ENCODE assay signal across 27 cellular contexts in the genomic region with DNA sequence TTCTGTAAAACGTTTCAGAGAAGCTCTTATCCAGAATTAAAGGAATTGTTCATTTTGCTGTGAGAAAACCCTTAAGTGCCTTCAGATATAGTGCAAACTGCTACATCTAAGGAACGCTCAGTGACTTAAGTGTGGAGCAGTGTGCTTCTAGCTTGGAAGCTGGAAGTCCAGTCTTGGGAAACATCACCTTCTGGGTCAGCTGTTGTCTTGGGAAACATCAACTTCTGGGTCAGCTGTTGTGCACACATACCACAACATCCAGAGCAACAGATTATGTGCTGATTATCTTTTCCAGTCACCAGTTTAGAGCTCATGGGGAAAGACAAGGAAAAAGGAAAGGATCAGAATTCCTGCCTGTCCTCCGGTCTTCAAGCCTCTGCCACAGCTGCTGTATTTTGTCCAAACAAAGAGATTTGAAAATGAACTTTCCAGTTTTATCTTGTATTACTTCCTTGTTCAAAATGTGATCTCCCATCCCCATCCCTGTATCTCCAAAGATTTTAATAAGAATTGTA.
"Had no signal": no experiment of that assay in that cellular context is flagged by ENCODE, and none has a peak within 500 bp of the region (broad histone marks: within the 10 kb centered on the region; RNA-seq: fewer than 3 reads in every experiment).

No MANE protein-coding gene starts in this region.

- H3K9me3 ChIP-seq: left lung, lower lobe of right lung, neutrophil, sigmoid colon, stomach, thoracic aorta, tibial artery, upper lobe of right lung had no signal

- H3K36me3 ChIP-seq: left lung, lower lobe of right lung, neural progenitor cell, neutrophil, sigmoid colon, stomach, thoracic aorta, tibial artery, upper lobe of right lung had no signal

- ATAC-seq: left colon; left lung; lower lobe of right lung; natural killer cell; right cardiac atrium; stimulated activated naive B cell treated with anti-CD40 and anti-IgM and Interleukin-4, amounts not matched to agents 10 μg/mL and 1 μg/mL and 100 μg/mL, for 72 hours; stimulated activated naive CD8-positive, alpha-beta T cell treated with anti-CD3 and anti-CD28 coated beads, Interleukin-15, Interleukin-2, amounts not matched to agents 100 U/mL and 50 U/mL, for 24 hours; upper lobe of right lung had no signal

- H3K4me3 ChIP-seq: left lung, lower lobe of right lung, neural progenitor cell, sigmoid colon, smooth muscle cell, stomach, thoracic aorta, tibial artery, upper lobe of right lung had no signal

- DNase-seq: head of caudate nucleus; hippocampal formation; left colon; left lung; lower lobe of right lung; mammary epithelial cell; mesenchymal stem cell; naive B cell; natural killer cell; nephron progenitor cell; occipital lobe; posterior cingulate gyrus; sigmoid colon; stimulated activated CD4-positive, alpha-beta T cell treated with anti-CD3 and anti-CD28 coated beads, Interleukin-1b, Interleukin-23, amount 100 ng/mL, for 48 hours; stimulated activated CD4-positive, alpha-beta T cell treated with anti-CD3 and anti-CD28 coated beads, Interleukin-2, amount 100 ng/mL, for 48 hours; stimulated activated naive B cell treated with anti-CD40 and anti-IgM and Interleukin-4, amounts not matched to agents 10 μg/mL and 1 μg/mL and 100 μg/mL, for 72 hours; stimulated activated naive CD8-positive, alpha-beta T cell treated with anti-CD3 and anti-CD28 coated beads, Interleukin-15, Interleukin-2, amounts not matched to agents 100 U/mL and 50 U/mL, for 24 hours; stomach; tibial artery; upper lobe of right lung had no signal

- H3K4me1 ChIP-seq: left lung, lower lobe of right lung, neural progenitor cell, stomach, tibial artery, upper lobe of right lung had no signal

- H3K27me3 ChIP-seq: left lung, neural progenitor cell, neutrophil, sigmoid colon, stomach, tibial artery, upper lobe of right lung had no signal

- FAIRE-seq: keratinocyte, urothelium cell line had no signal

- H3K27ac ChIP-seq: left lung, lower lobe of right lung, neural progenitor cell, neutrophil, sigmoid colon, stomach, thoracic aorta, tibial artery, upper lobe of right lung had no signal
